8 cellular contexts compared by ENCODE assay signal in the genomic region with DNA sequence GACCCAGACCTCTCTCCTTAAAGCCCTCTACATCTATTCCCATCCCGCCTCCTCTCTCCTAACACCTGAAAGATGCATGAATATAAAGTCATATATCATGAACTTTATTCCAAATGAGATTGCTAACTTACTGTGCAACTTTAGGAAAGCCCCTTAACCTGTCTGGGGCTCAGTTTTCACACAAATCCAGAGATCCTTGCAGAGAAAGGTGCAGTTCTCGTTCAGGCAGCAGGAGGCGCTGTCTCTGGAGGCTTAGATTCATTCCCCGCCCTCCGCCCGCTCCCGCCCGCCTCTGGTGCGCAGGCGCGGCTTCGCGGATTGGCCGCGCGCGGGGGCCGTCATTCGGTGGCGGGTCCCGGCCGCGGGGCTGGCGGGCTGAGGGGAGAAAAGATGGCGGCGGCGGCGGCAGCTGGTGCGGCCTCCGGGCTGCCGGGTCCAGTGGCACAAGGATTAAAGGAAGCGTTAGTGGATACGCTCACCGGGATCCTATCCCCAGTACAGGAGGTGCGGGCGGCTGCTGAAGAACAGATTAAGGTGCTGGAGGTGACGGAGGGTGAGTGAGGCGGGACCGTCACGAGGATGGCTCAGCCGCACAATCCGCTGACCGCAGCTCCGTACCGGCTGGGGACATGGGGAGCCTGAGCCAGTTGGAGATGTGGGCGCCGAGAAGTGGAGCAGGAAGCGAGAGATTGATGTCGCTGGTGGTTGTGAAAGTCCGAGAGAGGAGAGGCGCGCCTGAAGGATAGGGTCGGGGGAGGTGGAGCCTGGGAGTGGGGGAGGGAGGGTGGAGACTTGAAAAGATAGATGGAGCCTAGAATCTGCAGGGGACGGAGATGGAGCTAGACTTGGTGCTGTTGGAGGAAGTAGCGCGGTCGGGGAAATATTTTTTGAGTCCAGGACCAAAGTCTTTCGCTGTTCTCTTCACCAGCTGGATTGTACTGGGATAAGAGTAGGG. TPM values are rescaled to one million over a fixed set of nuclear protein-coding genes. Genes with fewer than 3 reads are reported as not detected.
DNase-seq lines count a peak whose midpoint lies in the region; ATAC-seq and TF ChIP-seq lines count a peak whose summit lies in the region.

IPO9 (plus strand) TSS at position 338 of the 955 bp plus-strand sequence; CDS start at position 391, 53 bp downstream.

- ATAC-seq in HG03175 (IDR thresholded peaks at IDR 0.05; ENCODE audit: unreplicated experiment) = peak; percentile 93

- H3K4me3 ChIP-seq in spleen = peak within 1 kb of the TSS; percentile 70 to 100 (median 88)

- H3K27me3 ChIP-seq in spleen (replicated peaks in 1 of 7) = no peaks in the 10 kb centered on the region

- no peaks in the 10 kb centered on the region for H3K36me3 ChIP-seq in spleen

- TF ChIP-seq CTCF in AG09319 (IDR thresholded peaks at IDR 0.05; ENCODE audit: low read depth, low read length) = peak; percentile 89
- peak; percentile 92 to 98 (median 96) for TF ChIP-seq CTCF in spleen (IDR thresholded peaks at IDR 0.05 in 8 of 11, conservative IDR thresholded peaks at IDR 0.05 in 3 of 11)

- TF ChIP-seq POLR2A in GM18951 (IDR thresholded peaks at IDR 0.05; ENCODE audit: extremely low read depth, insufficient read depth, insufficient read length) (peak; percentile 85), spleen (IDR thresholded peaks at IDR 0.05) (peak in 2 of 3 donors; percentile 30 to 46)

- peaks cover 19 to 56% (median 44%) of the 10 kb centered on the region in 6 donors for H3K4me1 ChIP-seq in spleen

- DNase-seq in AG09319 (ENCODE audit: extremely low read depth, low read depth) (peak; percentile 82), NCI-H345 treated with DMSO at 0.1 percent for 48 hours (lab: John Stamatoyannopoulos, UW; ENCODE audit: unreplicated experiment) (peak; percentile 88), caudate nucleus (lab: John Stamatoyannopoulos, UW) (peak; percentile 34 to 94 (median 83)), inferior parietal cortex (ENCODE audit: extremely low spot score) (peak; percentile 95), spleen (peak; percentile 98)
- DNase-seq in activated CD4-positive, CD25-positive, alpha-beta regulatory T cell (lab: John Stamatoyannopoulos, UW) = peak; percentile 87 to 95 (median 92)

- in situ Hi-C loops in GM18951 (cut with MboI; ENCODE audit: low sequenced_read_pairs, unreplicated experiment) = no loop called here

- no peaks in the 10 kb centered on the region for H3K9me3 ChIP-seq in spleen

- intact Hi-C loops in spleen (cut with DNase I; ENCODE audit: low total_unique reads) = no loop called here

- peak within 1 kb of the TSS; percentile 89 for H3K27ac ChIP-seq in caudate nucleus (ENCODE audit: low read depth, low read length)
- peak within 1 kb of the TSS; percentile 82 to 96 (median 92) for H3K27ac ChIP-seq in spleen

- WGBS in spleen, 5 donors = 1 to 2% (median 1%) methylated on average over 53 to 58 of the region's 58 CpGs

RNA-seq across cellular contexts. Expression of gene IPO9, which starts in this region (rescaled TPM):
- total RNA-seq in spleen = 10 to 100 TPM; 24.1 to 35.7 (median 29.1) TPM
- polyA plus RNA-seq in spleen = 10 to 100 TPM; 13.8 to 17.4 (median 14.5) TPM

Comparison
In these comparisons a context has a peak if more than half of its experiments do, and no peak if none do; other contexts are left out.
1. Peak in every context shown above with its lines: DNase-seq, ATAC-seq, H3K4me3 ChIP-seq and H3K27ac ChIP-seq.